In the genomic region with DNA sequence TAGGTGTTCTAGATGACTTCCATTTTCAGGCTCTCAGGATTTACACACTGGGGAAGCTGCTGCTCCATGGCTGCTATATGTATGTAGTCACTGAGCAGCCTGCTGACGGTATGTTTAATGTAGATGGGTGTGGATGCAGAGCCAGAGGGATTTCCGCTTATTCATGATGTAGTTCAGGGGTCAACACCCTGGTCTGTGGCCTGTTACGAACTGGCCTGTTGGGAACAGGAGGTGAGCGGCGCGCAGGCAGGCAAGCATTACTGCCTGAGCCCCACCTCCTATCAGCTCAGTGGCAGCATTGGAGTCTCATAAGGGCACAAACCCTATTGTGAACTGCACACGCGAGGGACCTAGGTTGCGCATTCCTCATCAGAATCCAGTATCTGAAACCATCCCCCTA, we compare ENCODE assay signal across 18 cellular contexts. TPM values are rescaled to one million over a fixed set of nuclear protein-coding genes. Genes with fewer than 3 reads are reported as not detected.
A peak's percentile ranks its signal among the peaks of the same experiment; 100 is the strongest.
DNase-seq lines count a peak whose midpoint lies in the region; ATAC-seq and TF ChIP-seq lines count a peak whose summit lies in the region.
"Had no signal": no experiment of that assay in that cellular context is flagged by ENCODE, and none has a peak within 500 bp of the region (broad histone marks: within the 10 kb centered on the region; RNA-seq: fewer than 3 reads in every experiment).

No MANE protein-coding gene starts in this region.

- peaks cover 22% of the 10 kb centered on the region for H3K4me1 ChIP-seq in GM23338 (ENCODE audit: insufficient read depth)
- H3K4me1 ChIP-seq: A549 had no signal

- DNase-seq in activated effector memory CD4-positive, alpha-beta T cell treated with anti-CD3 and anti-CD28 coated beads, Interleukin-2, amount 50 U/mL, for 16 hours: peak; percentile 52
- no peak for DNase-seq in activated effector memory CD4-positive, alpha-beta T cell treated with Interleukin-2 at 50 U/mL for 16 hours
- DNase-seq in GM23338 (ENCODE audit: low spot score) (no peak), dermis blood vessel endothelial cell (peak; percentile 87), progenitor cell of endocrine pancreas (ENCODE audit: low spot score, unreplicated experiment) (no peak), middle frontal gyrus (ENCODE audit: extremely low spot score, low spot score) (no peak)
- DNase-seq: CD8-positive, alpha-beta memory T cell; KBM-7; MV-4-11; NCI-H187; NCI-H2107; NCI-H510A; NCI-H748 treated with DMSO at 0.1 percent for 48 hours; NK-92 treated with Interleukin-12 subunit alpha and Interleukin-12 subunit beta, amount 100 ng/mL, for 24 hours; Right ventricle myocardium superior had no signal

- TF ChIP-seq CTCF in GM23338 (conservative IDR thresholded peaks at IDR 0.05; ENCODE audit: low read depth in 2 of 2): no peak
- TF ChIP-seq CTCF in progenitor cell of endocrine pancreas (IDR thresholded peaks at IDR 0.05; ENCODE audit: unreplicated experiment): no peak

- H2AFZ ChIP-seq in GM23338: no peak overlapping the region

- peaks cover 100% of the 10 kb centered on the region for H3K79me2 ChIP-seq in GM23338 (replicated peaks; ENCODE audit: insufficient read depth)

- peaks cover 48% of the 10 kb centered on the region for H3F3A ChIP-seq in GM23338 (replicated peaks; ENCODE audit: low read depth)

- peaks cover 7% of the 10 kb centered on the region for H3K27me3 Mint-ChIP-seq in GM23338 (ENCODE audit: insufficient read depth, low read depth, poor library complexity)
- H3K27me3 Mint-ChIP-seq in progenitor cell of endocrine pancreas: no peaks in the 10 kb centered on the region
- H3K27me3 Mint-ChIP-seq: CD8-positive, alpha-beta memory T cell had no signal

- 0 out of 2 replicates have a peak overlapping the region, but pooled peaks have one; percentile 5 for H3K27ac Mint-ChIP-seq in GM23338
- peak overlapping the region; percentile 19 for H3K27ac Mint-ChIP-seq in progenitor cell of endocrine pancreas

- H4K20me1 ChIP-seq in GM23338 (replicated peaks; ENCODE audit: insufficient read depth): peaks cover 96% of the 10 kb centered on the region

- no peak for ATAC-seq in GM23338
- no peak for ATAC-seq in GM21717 (IDR thresholded peaks at IDR 0.05; ENCODE audit: unreplicated experiment)
- ATAC-seq: A549 had no signal

- no peaks in the 10 kb centered on the region for H3K27me3 ChIP-seq in GM23338 (ENCODE audit: insufficient read depth)
- H3K27me3 ChIP-seq: BLaER1 treated with 17β-estradiol and CSF1 and Interleukin-3, amounts not matched to agents 10 nM and 100 nM had no signal

- H3K36me3 ChIP-seq in GM23338 (ENCODE audit: insufficient read depth): peaks cover 69% of the 10 kb centered on the region

- H3K4me3 Mint-ChIP-seq in GM23338: no peak overlapping the region
- H3K4me3 Mint-ChIP-seq in progenitor cell of endocrine pancreas (ENCODE audit: low read depth): no peak overlapping the region

- no peak overlapping the region for H3K4me3 ChIP-seq in GM23338
- H3K4me3 ChIP-seq: A549; BLaER1 treated with 17β-estradiol and CSF1 and Interleukin-3, amounts not matched to agents 10 nM and 100 nM had no signal

- H3K36me3 Mint-ChIP-seq in GM23338 (ENCODE audit: low read depth) (peaks cover 91% of the 10 kb centered on the region), progenitor cell of endocrine pancreas (ENCODE audit: insufficient read depth) (peaks cover 40% of the 10 kb centered on the region)

- H3K4me1 Mint-ChIP-seq in GM23338 (peaks cover 25% of the 10 kb centered on the region), progenitor cell of endocrine pancreas (ENCODE audit: low read depth) (peaks cover 2% of the 10 kb centered on the region)

- no peaks in the 10 kb centered on the region for H3K9me3 Mint-ChIP-seq in GM23338
- H3K9me3 Mint-ChIP-seq in progenitor cell of endocrine pancreas (ENCODE audit: low read depth): no peaks in the 10 kb centered on the region

- peak overlapping the region; percentile 79; the same call in 1 of the 2 replicates for H3K27ac ChIP-seq in GM23338 (ENCODE audit: low read depth)
- H3K27ac ChIP-seq: A549; BLaER1 treated with 17β-estradiol and CSF1 and Interleukin-3, amounts not matched to agents 10 nM and 100 nM had no signal

- no peak overlapping the region for H3K4me2 ChIP-seq in GM23338
- H3K4me2 ChIP-seq: A549; BLaER1 treated with 17β-estradiol and CSF1 and Interleukin-3, amounts not matched to agents 10 nM and 100 nM had no signal

- H3K9me2 ChIP-seq in GM23338 (ENCODE audit: insufficient read depth): no peaks in the 10 kb centered on the region

TF ChIP-seq in GM23338, 12 proteins besides CTCF, POLR2A, EP300 and RAD21 (continues in another document):
- TF ChIP-seq ZNF331 (CRISPR knock-in tag; IDR thresholded peaks at IDR 0.05; ENCODE audit: low read depth) (no peak), EZH2 (IDR thresholded peaks at IDR 0.05; ENCODE audit: low read depth, unreplicated experiment) (no peak), NANOG (IDR thresholded peaks at IDR 0.05; ENCODE audit: borderline replicate concordance) (no peak), JUNB (IDR thresholded peaks at IDR 0.05; ENCODE audit: unreplicated experiment) (no peak), EZH2phosphoT487 (IDR thresholded peaks at IDR 0.05; ENCODE audit: unreplicated experiment) (no peak), POLR2AphosphoS5 (IDR thresholded peaks at IDR 0.05; ENCODE audit: low read depth) (no peak), STAT1 (IDR thresholded peaks at IDR 0.05; ENCODE audit: unreplicated experiment) (no peak)
- TF ChIP-seq, protein P1, sequence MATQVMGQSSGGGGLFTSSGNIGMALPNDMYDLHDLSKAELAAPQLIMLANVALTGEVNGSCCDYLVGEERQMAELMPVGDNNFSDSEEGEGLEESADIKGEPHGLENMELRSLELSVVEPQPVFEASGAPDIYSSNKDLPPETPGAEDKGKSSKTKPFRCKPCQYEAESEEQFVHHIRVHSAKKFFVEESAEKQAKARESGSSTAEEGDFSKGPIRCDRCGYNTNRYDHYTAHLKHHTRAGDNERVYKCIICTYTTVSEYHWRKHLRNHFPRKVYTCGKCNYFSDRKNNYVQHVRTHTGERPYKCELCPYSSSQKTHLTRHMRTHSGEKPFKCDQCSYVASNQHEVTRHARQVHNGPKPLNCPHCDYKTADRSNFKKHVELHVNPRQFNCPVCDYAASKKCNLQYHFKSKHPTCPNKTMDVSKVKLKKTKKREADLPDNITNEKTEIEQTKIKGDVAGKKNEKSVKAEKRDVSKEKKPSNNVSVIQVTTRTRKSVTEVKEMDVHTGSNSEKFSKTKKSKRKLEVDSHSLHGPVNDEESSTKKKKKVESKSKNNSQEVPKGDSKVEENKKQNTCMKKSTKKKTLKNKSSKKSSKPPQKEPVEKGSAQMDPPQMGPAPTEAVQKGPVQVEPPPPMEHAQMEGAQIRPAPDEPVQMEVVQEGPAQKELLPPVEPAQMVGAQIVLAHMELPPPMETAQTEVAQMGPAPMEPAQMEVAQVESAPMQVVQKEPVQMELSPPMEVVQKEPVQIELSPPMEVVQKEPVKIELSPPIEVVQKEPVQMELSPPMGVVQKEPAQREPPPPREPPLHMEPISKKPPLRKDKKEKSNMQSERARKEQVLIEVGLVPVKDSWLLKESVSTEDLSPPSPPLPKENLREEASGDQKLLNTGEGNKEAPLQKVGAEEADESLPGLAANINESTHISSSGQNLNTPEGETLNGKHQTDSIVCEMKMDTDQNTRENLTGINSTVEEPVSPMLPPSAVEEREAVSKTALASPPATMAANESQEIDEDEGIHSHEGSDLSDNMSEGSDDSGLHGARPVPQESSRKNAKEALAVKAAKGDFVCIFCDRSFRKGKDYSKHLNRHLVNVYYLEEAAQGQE (IDR thresholded peaks at IDR 0.05; ENCODE audit: unreplicated experiment): no peak
- TF ChIP-seq, protein P2, sequence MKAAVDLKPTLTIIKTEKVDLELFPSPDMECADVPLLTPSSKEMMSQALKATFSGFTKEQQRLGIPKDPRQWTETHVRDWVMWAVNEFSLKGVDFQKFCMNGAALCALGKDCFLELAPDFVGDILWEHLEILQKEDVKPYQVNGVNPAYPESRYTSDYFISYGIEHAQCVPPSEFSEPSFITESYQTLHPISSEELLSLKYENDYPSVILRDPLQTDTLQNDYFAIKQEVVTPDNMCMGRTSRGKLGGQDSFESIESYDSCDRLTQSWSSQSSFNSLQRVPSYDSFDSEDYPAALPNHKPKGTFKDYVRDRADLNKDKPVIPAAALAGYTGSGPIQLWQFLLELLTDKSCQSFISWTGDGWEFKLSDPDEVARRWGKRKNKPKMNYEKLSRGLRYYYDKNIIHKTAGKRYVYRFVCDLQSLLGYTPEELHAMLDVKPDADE (IDR thresholded peaks at IDR 0.05): no peak

RNA-seq across cellular contexts. Expression of a gene that starts 34.0 kb away (rescaled TPM):
- 308 and 325 TPM in 2 replicates for total RNA-seq in GM23338 (2014; rRNA removed; shearing (Covaris generic))
- 305 and 322 TPM in 2 replicates for polyA plus RNA-seq in GM23338 (2016; fragmentation: Nextera tagmentation; extraction: Ambion mirVana)
- 119 and 155 TPM in 2 replicates for total RNA-seq in dermis blood vessel endothelial cell
- 117 and 119 TPM in 2 replicates for total RNA-seq in progenitor cell of endocrine pancreas

Comparison
In these comparisons a context has a peak if more than half of its experiments do, and no peak if none do; other contexts are left out.
1. DNase-seq: peak in activated effector memory CD4-positive, alpha-beta T cell treated with anti-CD3 and anti-CD28 coated beads, Interleukin-2, amount 50 U/mL, for 16 hours (single experiment) and dermis blood vessel endothelial cell (single experiment); none in activated effector memory CD4-positive, alpha-beta T cell treated with Interleukin-2 at 50 U/mL for 16 hours (single experiment), GM23338 (single experiment), progenitor cell of endocrine pancreas (single experiment) and middle frontal gyrus (single experiment).